ENCODE assay signal across 8 cellular contexts in genomic region chr7:38359081-38359601, GRCh38.
DNase-seq lines count a peak whose midpoint lies in the region; ATAC-seq and TF ChIP-seq lines count a peak whose summit lies in the region.
"Not testable (repeated sequence)": the region's sequence is repeated elsewhere in the genome, so short reads cannot be mapped to it uniquely, and the experiment has no call there.

No MANE protein-coding gene starts in this region.

- H3K4me3 ChIP-seq in lower lobe of right lung = peak overlapping the region; percentile 31

- CTCF ChIA-PET in CD4-positive, alpha-beta T cell (lab: Charles Lee) = interaction anchor here (1.3 to 2.1 kb wide), 6 partner anchors 9 to 143 kb away, joined by 4 to 12 read pairs (median 8); no protein-coding TSS in a partner anchor

- peaks cover 24% of the 10 kb centered on the region for H3K36me3 Mint-ChIP-seq in CD4-positive, alpha-beta T cell (ENCODE audit: low read depth)

- not testable (repeated sequence) for H3K27me3 Mint-ChIP-seq in CD4-positive, alpha-beta T cell

- POLR2A ChIA-PET in CD4-positive, alpha-beta T cell (lab: Charles Lee) = interaction anchor here (0.8 to 1.7 kb wide), 5 partner anchors 10 to 181 kb away, joined by 3 to 8 read pairs (median 3); partner anchors contain the start of gene STARD3NL

- peak overlapping the region; percentile 93 for H3K4me3 Mint-ChIP-seq in CD4-positive, alpha-beta T cell

- peak overlapping the region; percentile 94 for H3K27ac Mint-ChIP-seq in CD4-positive, alpha-beta T cell

- peak; percentile 45 to 76 (median 67) for DNase-seq in CD4-positive, alpha-beta T cell
- DNase-seq in NCI-H748 (lab: John Stamatoyannopoulos, UW; ENCODE audit: unreplicated experiment) = peak; percentile 35
- DNase-seq in activated CD4-positive, alpha-beta T cell treated with anti-CD3 and anti-CD28 coated beads, Interleukin-2, amount 50 U/mL, for 24 hours (ENCODE audit: low read depth in 1 of 2, low spot score in 1 of 2) = peak; percentile 57 to 77
- peak; percentile 30 for DNase-seq in cerebellar cortex (ENCODE audit: low spot score)
- peak; percentile 77 for DNase-seq in lower lobe of right lung
- peak in 2 of 3 experiments; percentile 59 to 66 for DNase-seq in stimulated activated CD4-positive, alpha-beta T cell treated with anti-CD3 and anti-CD28 coated beads, TNF-alpha, amount 100 ng/mL, for 4 hours (ENCODE audit: low read depth in 3 of 3)

- H3K9me3 Mint-ChIP-seq in CD4-positive, alpha-beta T cell = not testable (repeated sequence)

- TF ChIP-seq CTCF in CD4-positive, alpha-beta T cell (IDR thresholded peaks at IDR 0.05) = peak; percentile 42
- peak; percentile 49 for TF ChIP-seq CTCF in lower lobe of right lung (IDR thresholded peaks at IDR 0.05)

- H3K27me3 ChIP-seq in CD4-positive, alpha-beta T cell (ENCODE audit: control insufficient read depth, insufficient read depth, low read length); lower lobe of right lung (ENCODE audit: low read depth): not testable (repeated sequence)

- peak overlapping the region; percentile 81 for H3K27ac ChIP-seq in CD4-positive, alpha-beta T cell (ENCODE audit: low read depth, low read length)
- peak overlapping the region; percentile 62 for H3K27ac ChIP-seq in lower lobe of right lung

- not testable (repeated sequence) for H3K36me3 ChIP-seq in lower lobe of right lung

- peaks cover 60% of the 10 kb centered on the region for H3K4me1 Mint-ChIP-seq in CD4-positive, alpha-beta T cell (ENCODE audit: low read depth)

- ATAC-seq in CD4-positive, alpha-beta T cell (ENCODE audit: poor library complexity) = peak; percentile 62
- ATAC-seq in GM19351 (IDR thresholded peaks at IDR 0.05; ENCODE audit: unreplicated experiment) = peak; percentile 81
- ATAC-seq in HG03045 (IDR thresholded peaks at IDR 0.05; ENCODE audit: unreplicated experiment) = peak; percentile 93
- peak; percentile 85 to 87 for ATAC-seq in lower lobe of right lung

- intact Hi-C loops in CD4-positive, alpha-beta T cell (cut with DNase I, micrococcal nuclease); lower lobe of right lung (cut with DNase I): not testable (repeated sequence)

- H3K9me3 ChIP-seq in CD4-positive, alpha-beta T cell (ENCODE audit: control insufficient read depth, low read length); lower lobe of right lung: not testable (repeated sequence)

- H3K4me1 ChIP-seq in lower lobe of right lung = not testable (repeated sequence)

Comparison
In these comparisons a context has a peak if more than half of its experiments do, and no peak if none do; other contexts are left out.
1. Peak in every context shown above with its lines: DNase-seq, ATAC-seq, H3K4me3 ChIP-seq and H3K27ac ChIP-seq.